ENCODE assay signal across 1 cellular context in genomic region chr2:161136696-161137324, GRCh38.
TF ChIP-seq lines count a peak whose summit lies in the region.

No MANE protein-coding gene starts in this region.

TF ChIP-seq in GM12878, 131 proteins besides CTCF, POLR2A, EP300 and RAD21 (continued from another document and continues in another):
- TF ChIP-seq ZBTB33 (IDR thresholded peaks at IDR 0.05) (no peak), MTA2 (IDR thresholded peaks at IDR 0.05; ENCODE audit: low read depth) (peak; percentile 44), PBX3 (IDR thresholded peaks at IDR 0.05; ENCODE audit: insufficient replicate concordance, low read depth, low read length) (no peak), SP1 (IDR thresholded peaks at IDR 0.05; ENCODE audit: low read depth, low read length) (no peak), JUNB (IDR thresholded peaks at IDR 0.05) (no peak), SUPT20H (IDR thresholded peaks at IDR 0.05; ENCODE audit: borderline replicate concordance, control insufficient read depth, low read depth, low read length) (no peak), MEF2A (IDR thresholded peaks at IDR 0.05; ENCODE audit: insufficient read depth, low read depth, low read length) (0 out of 2 replicates have a peak, but pooled peaks have one; percentile 35), MYB (IDR thresholded peaks at IDR 0.05; ENCODE audit: borderline replicate concordance, low read depth, low read length) (no peak), RELB (IDR thresholded peaks at IDR 0.05; ENCODE audit: low read depth) (peak; percentile 95), PML (IDR thresholded peaks at IDR 0.05; ENCODE audit: low read length) (peak; percentile 93), TCF12 (IDR thresholded peaks at IDR 0.05; ENCODE audit: low read depth, low read length) (0 out of 2 replicates have a peak, but pooled peaks have one; percentile 36), ZBED1 (IDR thresholded peaks at IDR 0.05; ENCODE audit: borderline replicate concordance) (peak; percentile 79), HDGF (IDR thresholded peaks at IDR 0.05) (no peak), ZNF592 (IDR thresholded peaks at IDR 0.05) (no peak), ESRRA (IDR thresholded peaks at IDR 0.05; ENCODE audit: low read length) (no peak), RB1 (IDR thresholded peaks at IDR 0.05; ENCODE audit: borderline replicate concordance) (no peak), BCLAF1 (IDR thresholded peaks at IDR 0.05) (no peak), ZNF24 (IDR thresholded peaks at IDR 0.05) (no peak), BCL11A (IDR thresholded peaks at IDR 0.05; ENCODE audit: low read depth, low read length) (no peak), GABPA (IDR thresholded peaks at IDR 0.05; ENCODE audit: low read depth) (no peak), ZBTB4 (CRISPR knock-in tag; IDR thresholded peaks at IDR 0.05) (no peak), GATAD2B (conservative IDR thresholded peaks at IDR 0.05; ENCODE audit: low read depth) (peak; percentile 44; the same call in 1 of the 2 replicates), SRF (IDR thresholded peaks at IDR 0.05; ENCODE audit: low read depth in 2 of 2, low read length in 2 of 2) (peak in 1 of 2 experiments; percentile 64; a peak in 1 of 4 replicates), SUZ12 (IDR thresholded peaks at IDR 0.05; ENCODE audit: unreplicated experiment) (no peak), CUX1 (IDR thresholded peaks at IDR 0.05; ENCODE audit: insufficient replicate concordance, low read depth, low read length) (no peak), MAX (IDR thresholded peaks at IDR 0.05; ENCODE audit: low read depth, low read length) (0 out of 2 replicates have a peak, but pooled peaks have one; percentile 25), MLLT1 (IDR thresholded peaks at IDR 0.05) (peak; percentile 81), CHD2 (IDR thresholded peaks at IDR 0.05; ENCODE audit: borderline replicate concordance, low read depth, low read length) (no peak), ZNF207 (IDR thresholded peaks at IDR 0.05; ENCODE audit: borderline replicate concordance) (peak; percentile 52; the same call in 1 of the 2 replicates), ZNF274 (IDR thresholded peaks at IDR 0.05; ENCODE audit: insufficient read depth, insufficient read length) (no peak), CHD4 (IDR thresholded peaks at IDR 0.05) (no peak), ZNF217 (IDR thresholded peaks at IDR 0.05) (no peak; the same call in 1 of the 2 replicates), NR2C1 (IDR thresholded peaks at IDR 0.05) (no peak)
